1 cellular context compared by ENCODE assay signal in the genomic region with DNA sequence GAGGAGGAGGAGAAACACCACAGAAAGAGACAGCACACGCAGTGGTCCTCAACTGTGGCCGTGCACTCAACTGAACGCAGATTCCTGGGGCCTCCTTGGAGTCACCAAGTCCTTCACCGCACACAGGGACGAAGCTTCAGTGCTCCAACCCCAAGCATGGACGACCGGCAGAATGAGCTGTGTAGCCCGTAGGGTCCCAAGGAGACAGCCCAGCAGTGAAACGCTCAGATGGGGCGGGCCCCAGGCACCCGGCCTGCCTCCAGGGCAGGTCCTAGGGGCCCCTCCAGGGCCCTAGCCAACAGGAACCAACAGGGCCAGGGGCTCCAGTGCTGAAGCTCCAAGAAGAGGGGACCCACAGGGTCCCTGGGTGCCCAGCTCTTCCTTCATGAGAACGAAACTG.
TF ChIP-seq lines count a peak whose summit lies in the region.

No MANE protein-coding gene starts in this region.

TF ChIP-seq in H1, 55 proteins besides CTCF, POLR2A, EP300 and RAD21:
- TF ChIP-seq NANOG (IDR thresholded peaks at IDR 0.05; ENCODE audit: insufficient read depth, low read depth, low read length, poor library complexity, severe bottlenecking) (no peak), TAF7 (optimal IDR thresholded peaks at IDR 0.05; ENCODE audit: borderline replicate concordance, low read depth, low read length) (no peak), CTBP2 (IDR thresholded peaks at IDR 0.05; ENCODE audit: borderline replicate concordance, insufficient read depth, insufficient read length, low read length) (no peak), PHF8 (conservative IDR thresholded peaks at IDR 0.05; ENCODE audit: low read depth, low read length) (no peak), TCF12 (IDR thresholded peaks at IDR 0.05; ENCODE audit: low read depth, low read length) (no peak), CEBPB (IDR thresholded peaks at IDR 0.05; ENCODE audit: low read depth, low read length) (no peak), CREB1 (IDR thresholded peaks at IDR 0.05) (no peak), SIRT6 (IDR thresholded peaks at IDR 0.05; ENCODE audit: low read length) (no peak), CBX8 (IDR thresholded peaks at IDR 0.05; ENCODE audit: borderline replicate concordance, low read depth, low read length) (no peak), ZNF274 (IDR thresholded peaks at IDR 0.05; ENCODE audit: borderline replicate concordance, extremely low read depth, low read length) (no peak)
- TF ChIP-seq, protein P1, sequence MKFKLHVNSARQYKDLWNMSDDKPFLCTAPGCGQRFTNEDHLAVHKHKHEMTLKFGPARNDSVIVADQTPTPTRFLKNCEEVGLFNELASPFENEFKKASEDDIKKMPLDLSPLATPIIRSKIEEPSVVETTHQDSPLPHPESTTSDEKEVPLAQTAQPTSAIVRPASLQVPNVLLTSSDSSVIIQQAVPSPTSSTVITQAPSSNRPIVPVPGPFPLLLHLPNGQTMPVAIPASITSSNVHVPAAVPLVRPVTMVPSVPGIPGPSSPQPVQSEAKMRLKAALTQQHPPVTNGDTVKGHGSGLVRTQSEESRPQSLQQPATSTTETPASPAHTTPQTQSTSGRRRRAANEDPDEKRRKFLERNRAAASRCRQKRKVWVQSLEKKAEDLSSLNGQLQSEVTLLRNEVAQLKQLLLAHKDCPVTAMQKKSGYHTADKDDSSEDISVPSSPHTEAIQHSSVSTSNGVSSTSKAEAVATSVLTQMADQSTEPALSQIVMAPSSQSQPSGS (IDR thresholded peaks at IDR 0.05; ENCODE audit: low read length), result no peak
